ENCODE assay signal across 1 cellular context in the genomic region with DNA sequence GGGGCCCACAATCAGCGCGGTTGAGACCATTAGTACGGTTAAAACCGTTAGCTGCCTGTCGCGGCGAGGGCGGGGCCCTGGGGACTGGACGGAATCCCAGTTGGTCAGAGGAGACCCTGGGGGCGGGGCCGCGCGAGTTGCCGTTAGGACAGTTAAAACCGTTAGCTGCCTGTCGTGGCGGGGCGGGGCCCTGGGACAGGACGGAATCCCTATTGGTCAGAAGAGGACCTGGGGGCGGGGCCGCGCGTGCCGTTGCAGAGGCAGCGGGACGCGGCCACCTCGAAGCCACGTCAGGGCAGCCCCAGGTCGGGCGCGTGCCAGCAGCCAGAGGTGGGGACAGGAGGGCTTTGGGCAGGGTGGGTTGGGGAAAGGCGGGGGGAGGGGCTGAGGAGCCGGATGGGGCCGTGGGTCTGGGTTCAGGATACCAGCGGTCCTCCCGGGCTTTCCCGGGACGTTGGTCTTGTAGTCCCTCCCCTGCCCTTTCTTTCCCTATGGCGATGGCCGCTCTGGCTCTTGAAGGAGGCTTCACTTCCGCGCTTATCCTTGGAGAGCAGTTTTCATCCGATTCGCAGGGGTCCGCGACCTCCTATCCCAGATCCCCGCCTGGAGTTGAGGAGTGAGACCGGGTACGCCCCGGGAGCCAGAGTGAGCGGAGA.
A peak's percentile ranks its signal among the peaks of the same experiment; 100 is the strongest.
TF ChIP-seq lines count a peak whose summit lies in the region.

No MANE protein-coding gene starts in this region.

TF ChIP-seq in HepG2, 621 proteins besides CTCF, POLR2A, EP300 and RAD21:
- no peak for TF ChIP-seq CHCHD3 (CRISPR knock-in tag; IDR thresholded peaks at IDR 0.05)
- peak; percentile 53 for TF ChIP-seq HNRNPK (IDR thresholded peaks at IDR 0.05; ENCODE audit: low read depth, low read length, poor library complexity, severe bottlenecking)
- TF ChIP-seq, protein P1, sequence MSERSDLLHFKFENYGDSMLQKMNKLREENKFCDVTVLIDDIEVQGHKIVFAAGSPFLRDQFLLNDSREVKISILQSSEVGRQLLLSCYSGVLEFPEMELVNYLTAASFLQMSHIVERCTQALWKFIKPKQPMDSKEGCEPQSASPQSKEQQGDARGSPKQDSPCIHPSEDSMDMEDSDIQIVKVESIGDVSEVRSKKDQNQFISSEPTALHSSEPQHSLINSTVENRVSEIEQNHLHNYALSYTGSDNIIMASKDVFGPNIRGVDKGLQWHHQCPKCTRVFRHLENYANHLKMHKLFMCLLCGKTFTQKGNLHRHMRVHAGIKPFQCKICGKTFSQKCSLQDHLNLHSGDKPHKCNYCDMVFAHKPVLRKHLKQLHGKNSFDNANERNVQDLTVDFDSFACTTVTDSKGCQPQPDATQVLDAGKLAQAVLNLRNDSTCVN (CRISPR knock-in tag; IDR thresholded peaks at IDR 0.05; ENCODE audit: borderline replicate concordance) = no peak
- TF ChIP-seq SKIL (CRISPR knock-in tag; IDR thresholded peaks at IDR 0.05; ENCODE audit: borderline replicate concordance) = no peak
- no peak for TF ChIP-seq ZNF746 (CRISPR knock-in tag; IDR thresholded peaks at IDR 0.05)
- no peak for TF ChIP-seq PCBP2 (optimal IDR thresholded peaks at IDR 0.05; ENCODE audit: low read depth, low read length, poor library complexity, severe bottlenecking)
- TF ChIP-seq, protein P2, sequence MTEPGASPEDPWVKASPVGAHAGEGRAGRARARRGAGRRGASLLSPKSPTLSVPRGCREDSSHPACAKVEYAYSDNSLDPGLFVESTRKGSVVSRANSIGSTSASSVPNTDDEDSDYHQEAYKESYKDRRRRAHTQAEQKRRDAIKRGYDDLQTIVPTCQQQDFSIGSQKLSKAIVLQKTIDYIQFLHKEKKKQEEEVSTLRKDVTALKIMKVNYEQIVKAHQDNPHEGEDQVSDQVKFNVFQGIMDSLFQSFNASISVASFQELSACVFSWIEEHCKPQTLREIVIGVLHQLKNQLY (CRISPR knock-in tag; IDR thresholded peaks at IDR 0.05) = no peak
- TF ChIP-seq FOXM1 (CRISPR knock-in tag; IDR thresholded peaks at IDR 0.05) = no peak
